1 cellular context compared by ENCODE assay signal in genomic region chrX:107716816-107717700, GRCh38.
TF ChIP-seq lines count a peak whose summit lies in the region.

No MANE protein-coding gene starts in this region.

TF ChIP-seq in GM12878, 131 proteins besides CTCF, POLR2A, EP300 and RAD21 (continued from another document):
- TF ChIP-seq ZNF687 (IDR thresholded peaks at IDR 0.05) (peak; percentile 87), MTA2 (IDR thresholded peaks at IDR 0.05; ENCODE audit: low read depth) (peak; percentile 35; the same call in 1 of the 2 replicates), E4F1 (IDR thresholded peaks at IDR 0.05; ENCODE audit: borderline replicate concordance, partially characterized antibody) (no peak), KLF5 (IDR thresholded peaks at IDR 0.05; ENCODE audit: partially characterized antibody) (no peak), EED (IDR thresholded peaks at IDR 0.05; ENCODE audit: low read depth) (no peak), SP1 (IDR thresholded peaks at IDR 0.05; ENCODE audit: low read depth, low read length) (peak; percentile 40), POLR2AphosphoS2 (IDR thresholded peaks at IDR 0.05; ENCODE audit: low read depth, low read length) (peak; percentile 97), IKZF2 (IDR thresholded peaks at IDR 0.05) (peak; percentile 56 to 70; a peak in 3 of 4 replicates), TBL1XR1 (IDR thresholded peaks at IDR 0.05; ENCODE audit: low read depth, low read length) (peak; percentile 77; the same call in 1 of the 2 replicates), ZBTB4 (CRISPR knock-in tag; IDR thresholded peaks at IDR 0.05) (no peak), SMAD1 (IDR thresholded peaks at IDR 0.05; ENCODE audit: low read depth, partially characterized antibody) (peak; percentile 94), IRF3 (IDR thresholded peaks at IDR 0.05) (no peak), SPI1 (IDR thresholded peaks at IDR 0.05; ENCODE audit: borderline replicate concordance, insufficient read depth, low read depth, low read length) (peak; percentile 57; the same call in 1 of the 2 replicates), NKRF (conservative IDR thresholded peaks at IDR 0.05) (peak; percentile 68), CBFB (IDR thresholded peaks at IDR 0.05; ENCODE audit: low read depth) (peak; percentile 90), GATAD2B (conservative IDR thresholded peaks at IDR 0.05; ENCODE audit: low read depth) (0 out of 2 replicates have a peak, but pooled peaks have one; percentile 40), CHD2 (IDR thresholded peaks at IDR 0.05; ENCODE audit: borderline replicate concordance, low read depth, low read length) (peak; percentile 67; the same call in 1 of the 2 replicates)
